17 cellular contexts compared by ENCODE assay signal in the genomic region with DNA sequence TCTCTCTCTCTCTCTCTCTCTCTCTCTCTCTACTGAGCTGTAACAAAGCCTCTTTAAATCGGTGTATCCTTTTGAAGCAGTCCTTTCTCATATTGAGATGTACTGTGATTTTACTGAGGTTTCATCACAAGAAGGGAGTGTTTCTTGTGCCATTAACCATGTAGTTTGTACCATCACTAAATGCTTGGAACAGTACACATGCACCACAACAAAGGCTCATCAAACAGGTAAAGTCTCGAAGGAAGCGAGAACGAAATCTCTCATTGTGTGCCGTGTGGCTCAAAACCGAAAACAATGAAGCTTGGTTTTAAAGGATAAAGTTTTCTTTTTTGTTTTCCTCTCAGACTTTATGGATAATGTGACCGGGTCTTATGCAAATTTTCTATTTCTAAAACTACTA. TPM values are rescaled to one million over a fixed set of nuclear protein-coding genes. Genes with fewer than 3 reads are reported as not detected.
DNase-seq lines count a peak whose midpoint lies in the region; ATAC-seq, FAIRE-seq and TF ChIP-seq lines count a peak whose summit lies in the region.
"Had no signal": no experiment of that assay in that cellular context is flagged by ENCODE, and none has a peak within 500 bp of the region (broad histone marks: within the 10 kb centered on the region; RNA-seq: fewer than 3 reads in every experiment).

No MANE protein-coding gene starts in this region.

- no peaks in the 10 kb centered on the region for H3K9me3 Mint-ChIP-seq in activated naive CD4-positive, alpha-beta T cell treated with anti-CD3 and anti-CD28 coated beads, Interleukin-2, amount 10 ng/mL, durations not matched to agents 7 days and 5 days
- H3K9me3 Mint-ChIP-seq in activated T-helper 17 cell treated with anti-CD3 and anti-CD28 coated beads, Interleukin-2, amount 50 U/mL, for 72 hours, result no peaks in the 10 kb centered on the region
- H3K9me3 Mint-ChIP-seq in nephron progenitor cell, result no peaks in the 10 kb centered on the region
- no peaks in the 10 kb centered on the region for H3K9me3 Mint-ChIP-seq in stimulated activated naive CD8-positive, alpha-beta T cell treated with anti-CD3 and anti-CD28 coated beads, Interleukin-15, amount 100 ng/mL, for 72 hours

- CTCF ChIA-PET in activated naive CD4-positive, alpha-beta T cell treated with anti-CD3 and anti-CD28 coated beads, Interleukin-2, amount 10 ng/mL, durations not matched to agents 7 days and 5 days (lab: Charles Lee), result interaction anchor here (1.4 kb wide), 1 partner anchor 108 kb away, joined by 3 read pairs; a partner anchor contains a TSS

- peak overlapping the region; percentile 40 for H3K27ac Mint-ChIP-seq in activated naive CD4-positive, alpha-beta T cell treated with anti-CD3 and anti-CD28 coated beads, Interleukin-2, amount 10 ng/mL, durations not matched to agents 7 days and 5 days
- H3K27ac Mint-ChIP-seq in activated T-helper 17 cell treated with anti-CD3 and anti-CD28 coated beads, Interleukin-2, amount 50 U/mL, for 72 hours, result peak overlapping the region; percentile 9
- peak overlapping the region; percentile 1 for H3K27ac Mint-ChIP-seq in nephron progenitor cell
- H3K27ac Mint-ChIP-seq in stimulated activated naive CD8-positive, alpha-beta T cell treated with anti-CD3 and anti-CD28 coated beads, Interleukin-15, amount 100 ng/mL, for 72 hours, result peak overlapping the region in 1 of 2 donors; percentile 59

- ATAC-seq in activated T-helper 17 cell treated with anti-CD3 and anti-CD28 coated beads, Interleukin-2, amount 50 U/mL, for 72 hours (replicated peaks), result no peak
- ATAC-seq in HG03520 (IDR thresholded peaks at IDR 0.05; ENCODE audit: unreplicated experiment), result no peak
- no peak for ATAC-seq in stimulated activated naive CD8-positive, alpha-beta T cell treated with anti-CD3 and anti-CD28 coated beads, Interleukin-15, amount 100 ng/mL, for 72 hours
- ATAC-seq: Right ventricle myocardium inferior had no signal

- FAIRE-seq in D721Med (lab: Jason Lieb, UNC) (peak; percentile 55), GM12891 (lab: Jason Lieb, UNC) (no peak)
- FAIRE-seq: K562 had no signal

- no peak overlapping the region for H3K4me3 Mint-ChIP-seq in activated naive CD4-positive, alpha-beta T cell treated with anti-CD3 and anti-CD28 coated beads, Interleukin-2, amount 10 ng/mL, durations not matched to agents 7 days and 5 days
- no peak overlapping the region for H3K4me3 Mint-ChIP-seq in activated T-helper 17 cell treated with anti-CD3 and anti-CD28 coated beads, Interleukin-2, amount 50 U/mL, for 72 hours
- H3K4me3 Mint-ChIP-seq in nephron progenitor cell, result no peak overlapping the region
- no peak overlapping the region for H3K4me3 Mint-ChIP-seq in stimulated activated naive CD8-positive, alpha-beta T cell treated with anti-CD3 and anti-CD28 coated beads, Interleukin-15, amount 100 ng/mL, for 72 hours

- no peak for TF ChIP-seq POLR2A in GM12891 (IDR thresholded peaks at IDR 0.05; ENCODE audit: low read depth, low read length)

- TF ChIP-seq CTCF in D721Med (IDR thresholded peaks at IDR 0.05; ENCODE audit: insufficient read depth, missing control alignments) (no peak), nephron progenitor cell (IDR thresholded peaks at IDR 0.05) (no peak)

- H3K27me3 Mint-ChIP-seq in activated naive CD4-positive, alpha-beta T cell treated with anti-CD3 and anti-CD28 coated beads, Interleukin-2, amount 10 ng/mL, durations not matched to agents 7 days and 5 days, result no peaks in the 10 kb centered on the region
- no peaks in the 10 kb centered on the region for H3K27me3 Mint-ChIP-seq in activated T-helper 17 cell treated with anti-CD3 and anti-CD28 coated beads, Interleukin-2, amount 50 U/mL, for 72 hours
- no peaks in the 10 kb centered on the region for H3K27me3 Mint-ChIP-seq in nephron progenitor cell (ENCODE audit: low read depth, poor library complexity)
- H3K27me3 Mint-ChIP-seq in stimulated activated naive CD8-positive, alpha-beta T cell treated with anti-CD3 and anti-CD28 coated beads, Interleukin-15, amount 100 ng/mL, for 72 hours, result no peaks in the 10 kb centered on the region

- peaks cover 17% of the 10 kb centered on the region for H3K36me3 Mint-ChIP-seq in activated naive CD4-positive, alpha-beta T cell treated with anti-CD3 and anti-CD28 coated beads, Interleukin-2, amount 10 ng/mL, durations not matched to agents 7 days and 5 days
- H3K36me3 Mint-ChIP-seq in activated T-helper 17 cell treated with anti-CD3 and anti-CD28 coated beads, Interleukin-2, amount 50 U/mL, for 72 hours (ENCODE audit: low read depth), result peaks cover 48% of the 10 kb centered on the region
- H3K36me3 Mint-ChIP-seq in nephron progenitor cell (ENCODE audit: low read depth), result peaks cover 23% of the 10 kb centered on the region

- H3K4me1 Mint-ChIP-seq in activated naive CD4-positive, alpha-beta T cell treated with anti-CD3 and anti-CD28 coated beads, Interleukin-2, amount 10 ng/mL, durations not matched to agents 7 days and 5 days, result peaks cover 9% of the 10 kb centered on the region
- no peaks in the 10 kb centered on the region for H3K4me1 Mint-ChIP-seq in activated T-helper 17 cell treated with anti-CD3 and anti-CD28 coated beads, Interleukin-2, amount 50 U/mL, for 72 hours
- H3K4me1 Mint-ChIP-seq in nephron progenitor cell, result no peaks in the 10 kb centered on the region
- peaks cover 5% of the 10 kb centered on the region for H3K4me1 Mint-ChIP-seq in stimulated activated naive CD8-positive, alpha-beta T cell treated with anti-CD3 and anti-CD28 coated beads, Interleukin-15, amount 100 ng/mL, for 72 hours

- DNase-seq in activated naive CD4-positive, alpha-beta T cell treated with anti-CD3 and anti-CD28 coated beads, Interleukin-2, amount 10 ng/mL, durations not matched to agents 7 days and 5 days, result no peak
- no peak for DNase-seq in activated naive CD4-positive, alpha-beta T cell treated with anti-CD3 and anti-CD28 coated beads, Interleukin-2, amount 50 U/mL, for 16 hours
- DNase-seq in D721Med (ENCODE audit: insufficient read length, low spot score) (no peak), nephron progenitor cell (no peak), GM12891 (ENCODE audit: insufficient read length, low spot score) (no peak)
- no peak for DNase-seq in stimulated activated naive CD8-positive, alpha-beta T cell treated with anti-CD3 and anti-CD28 coated beads, Interleukin-15, amount 100 ng/mL, for 72 hours
- DNase-seq: DMS 273 treated with DMSO at 0.1 percent for 48 hours; GM23248; NCI-H1105; NCI-H510A; NCI-H748 treated with DMSO at 0.1 percent for 48 hours; NK-92 treated with Interleukin-12 subunit alpha and Interleukin-12 subunit beta, amount 100 ng/mL, for 24 hours; Peyer's patch had no signal

TF ChIP-seq in GM12891, 5 proteins besides CTCF, POLR2A, EP300 and RAD21:
- TF ChIP-seq POLR2AphosphoS5 (IDR thresholded peaks at IDR 0.05; ENCODE audit: low read depth, low read length) (no peak), POU2F2 (IDR thresholded peaks at IDR 0.05; ENCODE audit: low read depth, low read length) (no peak), TAF1 (IDR thresholded peaks at IDR 0.05; ENCODE audit: low read depth, low read length) (no peak), SPI1 (IDR thresholded peaks at IDR 0.05; ENCODE audit: low read depth, low read length) (no peak), PAX5 (IDR thresholded peaks at IDR 0.05; ENCODE audit: insufficient read depth, low read length, severe bottlenecking) (no peak)

RNA-seq across cellular contexts. Expression of a gene that starts 37.2 kb away (rescaled TPM):
- 10 to 100 TPM; 19.0 to 27.0 TPM for total RNA-seq in activated T-helper 17 cell treated with anti-CD3 and anti-CD28 coated beads, Interleukin-2, amount 50 U/mL, for 72 hours
- polyA plus RNA-seq in GM12891 (2012; ENCODE audit: low read depth, missing spikeins), result 18.4 TPM
